In the genomic region with DNA sequence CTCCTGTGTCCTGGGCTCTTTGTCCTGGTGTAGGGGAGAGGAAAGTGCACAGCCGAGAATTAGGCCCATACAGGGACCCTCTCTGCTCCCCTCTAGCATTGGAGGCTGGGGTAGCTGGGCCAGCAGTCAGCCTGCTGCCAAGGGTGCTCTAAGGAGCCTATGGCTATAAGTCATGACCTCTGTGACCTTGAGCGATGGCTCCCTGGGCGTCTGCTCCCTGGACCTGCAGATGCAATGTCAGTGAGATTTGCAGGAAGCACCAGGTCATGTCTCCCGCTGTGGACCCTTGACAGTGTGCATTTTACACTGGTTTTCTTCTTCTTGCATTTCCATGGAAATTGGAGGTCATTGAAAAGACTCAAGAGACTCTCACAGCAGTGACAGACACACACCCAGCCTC, we compare ENCODE assay signal across 5 cellular contexts.
"Had no signal": no experiment of that assay in that cellular context is flagged by ENCODE, and none has a peak within 500 bp of the region (broad histone marks: within the 10 kb centered on the region; RNA-seq: fewer than 3 reads in every experiment).

No MANE protein-coding gene starts in this region.

- H3K4me3 ChIP-seq: GM23338, K562 had no signal

- H3K4me3 Mint-ChIP-seq: GM23338, H9 had no signal

- H3K27ac Mint-ChIP-seq: GM23338 had no signal

- DNase-seq: H9, HCEC 1CT, IMR-90 had no signal

- H2AFZ ChIP-seq: GM23338 had no signal

- H3K4me2 ChIP-seq: GM23338 had no signal
